In genomic region chr15:74775894-74776293, GRCh38 we compare ENCODE assay signal across 21 cellular contexts. TPM values are rescaled to one million over a fixed set of nuclear protein-coding genes. Genes with fewer than 3 reads are reported as not detected.
DNase-seq lines count a peak whose midpoint lies in the region; ATAC-seq and TF ChIP-seq lines count a peak whose summit lies in the region.
"Had no signal": no experiment of that assay in that cellular context is flagged by ENCODE, and none has a peak within 500 bp of the region (broad histone marks: within the 10 kb centered on the region; RNA-seq: fewer than 3 reads in every experiment).

No MANE protein-coding gene starts in this region.

- POLR2A ChIA-PET in HEK293T (lab: Yijun Ruan, JAX) = interaction anchor here (1.2 kb wide), 1 partner anchor 15 kb away, joined by 4 read pairs; no protein-coding TSS in a partner anchor
- POLR2A ChIA-PET in naive thymus-derived CD4-positive, alpha-beta T cell (lab: Charles Lee) = interaction anchor here (1.2 to 24.4 kb wide), 4 partner anchors 21 to 161 kb away, joined by 3 to 1077 read pairs (median 8); partner anchors contain the start of genes CLK3 and FAM219B

- H3K27me3 Mint-ChIP-seq in T-helper 1 cell treated with Interleukin-12 subunit alpha and Interleukin-12 subunit beta and Interleukin-4 antibody, amounts not matched to agents 30 μg/mL and 1 μg/mL, for 36 hours (ENCODE audit: low read depth) = peaks cover 3% of the 10 kb centered on the region
- H3K27me3 Mint-ChIP-seq in activated T-helper 1 cell treated with anti-CD3 and anti-CD28 coated beads, Interleukin-12 subunit alpha, Interleukin-12 subunit beta, Interleukin-2, Interleukin-4 antibody, amounts not matched to agents 30 ng/mL and 10 ng/mL and 1 ng/mL, durations not matched to agents 14 hours and 24 hours and 36 hours (ENCODE audit: insufficient read depth) = peaks cover 3% of the 10 kb centered on the region
- H3K27me3 Mint-ChIP-seq in naive thymus-derived CD4-positive, alpha-beta T cell = no peaks in the 10 kb centered on the region

- H3K27me3 ChIP-seq in naive thymus-derived CD4-positive, alpha-beta T cell (ENCODE audit: control insufficient read depth in 2 of 2, insufficient read depth in 2 of 2, low read length in 2 of 2) = no peaks in the 10 kb centered on the region
- H3K27me3 ChIP-seq: ascending aorta had no signal

- H3K4me3 Mint-ChIP-seq in T-helper 1 cell treated with Interleukin-12 subunit alpha and Interleukin-12 subunit beta and Interleukin-4 antibody, amounts not matched to agents 30 μg/mL and 1 μg/mL, for 36 hours = no peak overlapping the region
- H3K4me3 Mint-ChIP-seq in activated T-helper 1 cell treated with anti-CD3 and anti-CD28 coated beads, Interleukin-12 subunit alpha, Interleukin-12 subunit beta, Interleukin-2, Interleukin-4 antibody, amounts not matched to agents 30 ng/mL and 10 ng/mL and 1 ng/mL, durations not matched to agents 14 hours and 24 hours and 36 hours = no peak overlapping the region
- peak overlapping the region in 6 of 10 donors; percentile 9 to 99 (median 51) for H3K4me3 Mint-ChIP-seq in naive thymus-derived CD4-positive, alpha-beta T cell

- no peak for DNase-seq in T-helper 1 cell
- DNase-seq in HEK293T (ENCODE audit: extremely low spot score) = no peak
- DNase-seq in activated T-helper 1 cell treated with anti-CD3 and anti-CD28 coated beads, Interleukin-12 subunit alpha, Interleukin-12 subunit beta, Interleukin-2, Interleukin-4 antibody, amounts not matched to agents 30 ng/mL and 10 ng/mL and 1 ng/mL, durations not matched to agents 14 hours and 24 hours and 36 hours (ENCODE audit: low spot score) = no peak
- no peak for DNase-seq in naive thymus-derived CD4-positive, alpha-beta T cell
- DNase-seq in omental fat pad (ENCODE audit: low spot score) = no peak
- no peak for DNase-seq in NCI-H187 (lab: John Stamatoyannopoulos, UW)
- no peak for DNase-seq in NCI-H2029 (lab: John Stamatoyannopoulos, UW)
- DNase-seq: activated T-cell treated with anti-CD3 and anti-CD28 coated beads, Interleukin-2, amount 50 U/mL, for 48 hours; C1 segment of cervical spinal cord; lower lobe of right lung; NCI-H1436 treated with DMSO at 0.1 percent for 48 hours; psoas muscle; Right ventricle myocardium superior had no signal

- H3K27ac Mint-ChIP-seq in T-helper 1 cell treated with Interleukin-12 subunit alpha and Interleukin-12 subunit beta and Interleukin-4 antibody, amounts not matched to agents 30 μg/mL and 1 μg/mL, for 36 hours = peak overlapping the region; percentile 98
- peak overlapping the region; percentile 100 for H3K27ac Mint-ChIP-seq in activated T-helper 1 cell treated with anti-CD3 and anti-CD28 coated beads, Interleukin-12 subunit alpha, Interleukin-12 subunit beta, Interleukin-2, Interleukin-4 antibody, amounts not matched to agents 30 ng/mL and 10 ng/mL and 1 ng/mL, durations not matched to agents 14 hours and 24 hours and 36 hours
- H3K27ac Mint-ChIP-seq in naive thymus-derived CD4-positive, alpha-beta T cell = peak overlapping the region; percentile 67 to 100 (median 97)

- no peak for TF ChIP-seq CTCF in omental fat pad (IDR thresholded peaks at IDR 0.05)

- H3K4me1 ChIP-seq in naive thymus-derived CD4-positive, alpha-beta T cell (ENCODE audit: control insufficient read depth in 2 of 2, insufficient read depth in 2 of 2, low read length in 2 of 2) = peaks cover 57 to 76% of the 10 kb centered on the region in 2 donors
- H3K4me1 ChIP-seq: ascending aorta had no signal

- H3K36me3 ChIP-seq in naive thymus-derived CD4-positive, alpha-beta T cell (ENCODE audit: control insufficient read depth in 2 of 3, insufficient read depth in 3 of 3, low read length in 3 of 3) = no peaks in the 10 kb centered on the region
- H3K36me3 ChIP-seq: ascending aorta, gastroesophageal sphincter, lower lobe of right lung had no signal

- intact Hi-C loops in activated T-helper 1 cell treated with anti-CD3 and anti-CD28 coated beads, Interleukin-12 subunit alpha, Interleukin-12 subunit beta, Interleukin-2, Interleukin-4 antibody, amounts not matched to agents 30 ng/mL and 10 ng/mL and 1 ng/mL, durations not matched to agents 14 hours and 24 hours and 36 hours (cut with micrococcal nuclease) = loop anchor here (2.0 kb wide), 1 partner anchor 291 kb away; no protein-coding TSS in a partner anchor
- intact Hi-C loops in naive thymus-derived CD4-positive, alpha-beta T cell (cut with micrococcal nuclease) = loop anchor here in 1 of 2 donors (5.0 kb wide), 1 partner anchor 131 kb away; the partner anchor contains the start of gene FAM219B

- H3K9me3 ChIP-seq in naive thymus-derived CD4-positive, alpha-beta T cell (ENCODE audit: control insufficient read depth in 2 of 3, low read length in 3 of 3) = no peaks in the 10 kb centered on the region
- H3K9me3 ChIP-seq: ascending aorta, gastroesophageal sphincter, lower lobe of right lung, psoas muscle had no signal

- H3K36me3 Mint-ChIP-seq in T-helper 1 cell treated with Interleukin-12 subunit alpha and Interleukin-12 subunit beta and Interleukin-4 antibody, amounts not matched to agents 30 μg/mL and 1 μg/mL, for 36 hours (ENCODE audit: low read depth) = peaks cover 11% of the 10 kb centered on the region
- peaks cover 5% of the 10 kb centered on the region for H3K36me3 Mint-ChIP-seq in activated T-helper 1 cell treated with anti-CD3 and anti-CD28 coated beads, Interleukin-12 subunit alpha, Interleukin-12 subunit beta, Interleukin-2, Interleukin-4 antibody, amounts not matched to agents 30 ng/mL and 10 ng/mL and 1 ng/mL, durations not matched to agents 14 hours and 24 hours and 36 hours (ENCODE audit: low read depth)
- peaks cover 0 to 9% (median 0%) of the 10 kb centered on the region in 5 donors for H3K36me3 Mint-ChIP-seq in naive thymus-derived CD4-positive, alpha-beta T cell

- H3K4me3 ChIP-seq in naive thymus-derived CD4-positive, alpha-beta T cell (ENCODE audit: low read length) = no peak overlapping the region
- H3K4me3 ChIP-seq: ascending aorta, gastroesophageal sphincter, lower lobe of right lung, psoas muscle had no signal

- CTCF ChIA-PET in HEK293T (lab: Yijun Ruan, JAX) = interaction anchor here (0.7 kb wide), 1 partner anchor 163 kb away, joined by 4 read pairs; no protein-coding TSS in a partner anchor
- CTCF ChIA-PET in naive thymus-derived CD4-positive, alpha-beta T cell (lab: Charles Lee) = interaction anchor here (2.3 to 18.2 kb wide), 2 partner anchors 23 to 142 kb away, joined by 15 to 1110 read pairs; no protein-coding TSS in a partner anchor

- H3K27ac ChIP-seq in naive thymus-derived CD4-positive, alpha-beta T cell (ENCODE audit: low read depth, low read length) = peak overlapping the region; percentile 86
- H3K27ac ChIP-seq: 22Rv1, KMS-11, psoas muscle had no signal

- no peaks in the 10 kb centered on the region for H3K9me3 Mint-ChIP-seq in T-helper 1 cell treated with Interleukin-12 subunit alpha and Interleukin-12 subunit beta and Interleukin-4 antibody, amounts not matched to agents 30 μg/mL and 1 μg/mL, for 36 hours
- no peaks in the 10 kb centered on the region for H3K9me3 Mint-ChIP-seq in activated T-helper 1 cell treated with anti-CD3 and anti-CD28 coated beads, Interleukin-12 subunit alpha, Interleukin-12 subunit beta, Interleukin-2, Interleukin-4 antibody, amounts not matched to agents 30 ng/mL and 10 ng/mL and 1 ng/mL, durations not matched to agents 14 hours and 24 hours and 36 hours
- H3K9me3 Mint-ChIP-seq in naive thymus-derived CD4-positive, alpha-beta T cell = no peaks in the 10 kb centered on the region

- ATAC-seq in naive thymus-derived CD4-positive, alpha-beta T cell = no peak
- no peak for ATAC-seq in omental fat pad (ENCODE audit: low FRiP score)
- ATAC-seq: activated CD4-positive, CD25-positive, alpha-beta regulatory T cell treated with anti-CD3 and anti-CD28 coated beads, Interleukin-2, amount 50 U/mL, for 24 hours; gastroesophageal sphincter; lower lobe of right lung; psoas muscle had no signal

- H3K4me1 Mint-ChIP-seq in T-helper 1 cell treated with Interleukin-12 subunit alpha and Interleukin-12 subunit beta and Interleukin-4 antibody, amounts not matched to agents 30 μg/mL and 1 μg/mL, for 36 hours (ENCODE audit: low read depth) = peaks cover 80% of the 10 kb centered on the region
- peaks cover 92% of the 10 kb centered on the region for H3K4me1 Mint-ChIP-seq in activated T-helper 1 cell treated with anti-CD3 and anti-CD28 coated beads, Interleukin-12 subunit alpha, Interleukin-12 subunit beta, Interleukin-2, Interleukin-4 antibody, amounts not matched to agents 30 ng/mL and 10 ng/mL and 1 ng/mL, durations not matched to agents 14 hours and 24 hours and 36 hours (ENCODE audit: low read depth)
- peaks cover 64 to 95% (median 87%) of the 10 kb centered on the region in 7 donors for H3K4me1 Mint-ChIP-seq in naive thymus-derived CD4-positive, alpha-beta T cell

RNA-seq across cellular contexts. Expression of gene CSK, which starts 6.0 kb away (rescaled TPM):
- 348 and 362 TPM in 2 replicates for total RNA-seq in activated T-helper 1 cell treated with anti-CD3 and anti-CD28 coated beads, Interleukin-12 subunit alpha, Interleukin-12 subunit beta, Interleukin-2, Interleukin-4 antibody, amounts not matched to agents 30 ng/mL and 10 ng/mL and 1 ng/mL, durations not matched to agents 14 hours and 24 hours and 36 hours
- total RNA-seq in naive thymus-derived CD4-positive, alpha-beta T cell = 100 to 1,000 TPM; 163 to 421 (median 228) TPM
- polyA plus RNA-seq in naive thymus-derived CD4-positive, alpha-beta T cell = 100 to 1,000 TPM in 1 of 2 donors, 10 to 100 TPM in 1; 67.7 to 144 TPM
- total RNA-seq in omental fat pad = 10 to 100 TPM; 11.6 to 43.2 (median 28.2) TPM

RNA-seq across cellular contexts. Expression of gene CYP1A2, which starts 27.2 kb away (rescaled TPM):
- not detected in 2 replicates for total RNA-seq in activated T-helper 1 cell treated with anti-CD3 and anti-CD28 coated beads, Interleukin-12 subunit alpha, Interleukin-12 subunit beta, Interleukin-2, Interleukin-4 antibody, amounts not matched to agents 30 ng/mL and 10 ng/mL and 1 ng/mL, durations not matched to agents 14 hours and 24 hours and 36 hours
- total RNA-seq in naive thymus-derived CD4-positive, alpha-beta T cell = not detected
- not detected for polyA plus RNA-seq in naive thymus-derived CD4-positive, alpha-beta T cell
- under 1 TPM in 1 of 4 donors, not detected in 3; 0.37 TPM for total RNA-seq in omental fat pad
- total RNA-seq: ascending aorta, Daoy, gastroesophageal sphincter, lower lobe of right lung, psoas muscle, Right ventricle myocardium superior, urinary bladder had no signal
- polyA plus RNA-seq: urinary bladder had no signal

RNA-seq across cellular contexts. Expression of gene LMAN1L, which starts 36.7 kb away (rescaled TPM):
- total RNA-seq in activated T-helper 1 cell treated with anti-CD3 and anti-CD28 coated beads, Interleukin-12 subunit alpha, Interleukin-12 subunit beta, Interleukin-2, Interleukin-4 antibody, amounts not matched to agents 30 ng/mL and 10 ng/mL and 1 ng/mL, durations not matched to agents 14 hours and 24 hours and 36 hours = 0.75 and 0.93 TPM in 2 replicates
- 1 to 10 TPM in 4 of 5 experiments, under 1 TPM in 1; 0.35 to 2.4 (median 1.3) TPM for total RNA-seq in naive thymus-derived CD4-positive, alpha-beta T cell
- not detected for polyA plus RNA-seq in naive thymus-derived CD4-positive, alpha-beta T cell
- not detected for total RNA-seq in omental fat pad
- total RNA-seq: ascending aorta, Daoy, lower lobe of right lung had no signal
- polyA plus RNA-seq: psoas muscle had no signal

RNA-seq across cellular contexts. Expression of gene CPLX3, which starts 50.5 kb away (rescaled TPM):
- 0.17 and 0.29 TPM in 2 replicates for total RNA-seq in activated T-helper 1 cell treated with anti-CD3 and anti-CD28 coated beads, Interleukin-12 subunit alpha, Interleukin-12 subunit beta, Interleukin-2, Interleukin-4 antibody, amounts not matched to agents 30 ng/mL and 10 ng/mL and 1 ng/mL, durations not matched to agents 14 hours and 24 hours and 36 hours
- total RNA-seq in naive thymus-derived CD4-positive, alpha-beta T cell = under 1 TPM in 2 of 5 experiments, not detected in 3; 0.27 to 0.60 TPM
- not detected for polyA plus RNA-seq in naive thymus-derived CD4-positive, alpha-beta T cell
- total RNA-seq in omental fat pad = not detected
- total RNA-seq: ascending aorta, Daoy, gastroesophageal sphincter, lower lobe of right lung, urinary bladder had no signal

RNA-seq across cellular contexts. Expression of gene CYP1A1, which starts 50.6 kb away (rescaled TPM):
- 0.29 and 0.37 TPM in 2 replicates for total RNA-seq in activated T-helper 1 cell treated with anti-CD3 and anti-CD28 coated beads, Interleukin-12 subunit alpha, Interleukin-12 subunit beta, Interleukin-2, Interleukin-4 antibody, amounts not matched to agents 30 ng/mL and 10 ng/mL and 1 ng/mL, durations not matched to agents 14 hours and 24 hours and 36 hours
- total RNA-seq in naive thymus-derived CD4-positive, alpha-beta T cell = under 1 TPM in 1 of 5 experiments, not detected in 4; 0.63 TPM
- polyA plus RNA-seq in naive thymus-derived CD4-positive, alpha-beta T cell = not detected
- total RNA-seq in omental fat pad = 1 to 10 TPM in 3 of 4 donors, not detected in 1; 1.9 to 8.3 (median 3.6) TPM

Comparison
In these comparisons a context has a peak if more than half of its experiments do, and no peak if none do; other contexts are left out.
1. H3K4me3 Mint-ChIP-seq: peak in naive thymus-derived CD4-positive, alpha-beta T cell (6 of 10); none in T-helper 1 cell treated with Interleukin-12 subunit alpha and Interleukin-12 subunit beta and Interleukin-4 antibody, amounts not matched to agents 30 μg/mL and 1 μg/mL, for 36 hours (single experiment) and activated T-helper 1 cell treated with anti-CD3 and anti-CD28 coated beads, Interleukin-12 subunit alpha, Interleukin-12 subunit beta, Interleukin-2, Interleukin-4 antibody, amounts not matched to agents 30 ng/mL and 10 ng/mL and 1 ng/mL, durations not matched to agents 14 hours and 24 hours and 36 hours (single experiment).
2. Peak in every context shown above with its lines, with median percentiles within 50 percentile points of each other: H3K27ac Mint-ChIP-seq.